In genomic region chr6:71414486-71414885, GRCh38 we compare ENCODE assay signal across 20 cellular contexts.
DNase-seq lines count a peak whose midpoint lies in the region; ATAC-seq and TF ChIP-seq lines count a peak whose summit lies in the region.
"Had no signal": no experiment of that assay in that cellular context is flagged by ENCODE, and none has a peak within 500 bp of the region (broad histone marks: within the 10 kb centered on the region; RNA-seq: fewer than 3 reads in every experiment).

No MANE protein-coding gene starts in this region.

- no peak for TF ChIP-seq CTCF in brain (conservative IDR thresholded peaks at IDR 0.05)

- no peaks in the 10 kb centered on the region for H3K9me3 Mint-ChIP-seq in brain
- H3K9me3 Mint-ChIP-seq: endodermal cell, neural crest cell had no signal

- H3K27ac ChIP-seq in SJCRH30: no peak overlapping the region
- H3K27ac ChIP-seq: C4-2B had no signal

- peaks cover 73% of the 10 kb centered on the region for H3K4me1 Mint-ChIP-seq in brain
- H3K4me1 Mint-ChIP-seq: activated CD4-positive, alpha-beta T cell treated with anti-CD3 and anti-CD28 coated beads, Interleukin-2, amount 10 ng/mL, durations not matched to agents 24 days and 14 days had no signal

- peak overlapping the region in 3 of 5 experiments; percentile 20 to 41 (median 39) for H3K4me3 Mint-ChIP-seq in brain
- H3K4me3 Mint-ChIP-seq: activated CD4-positive, alpha-beta T cell treated with anti-CD3 and anti-CD28 coated beads, Interleukin-2, amount 10 ng/mL, durations not matched to agents 24 days and 14 days; endodermal cell; IgD-negative memory B cell had no signal

- no peak overlapping the region for H3K4me3 ChIP-seq in SJCRH30
- H3K4me3 ChIP-seq: body of pancreas, prostate gland had no signal

- no peaks in the 10 kb centered on the region for H3K27me3 ChIP-seq in SJCRH30
- H3K27me3 ChIP-seq: body of pancreas had no signal

- DNase-seq in Caki2 (ENCODE audit: low read depth): peak; percentile 80
- peak; percentile 74 for DNase-seq in left kidney (ENCODE audit: low read depth, low spot score)
- DNase-seq in renal cortical epithelial cell (ENCODE audit: low read depth): peak; percentile 98
- no peak for DNase-seq in SJCRH30
- no peak for DNase-seq in COLO829 (ENCODE audit: low spot score)
- no peak for DNase-seq in activated CD4-positive, CD25-positive, alpha-beta regulatory T cell treated with anti-CD3 and anti-CD28 coated beads, Interleukin-2, amount 50 U/mL, for 72 hours
- DNase-seq: activated CD4-positive, alpha-beta T cell treated with anti-CD3 and anti-CD28 coated beads, Interleukin-2, amount 10 ng/mL, durations not matched to agents 24 days and 14 days; body of pancreas; DMS 273 treated with DMSO at 0.1 percent for 48 hours; endodermal cell; NCI-H1436 treated with DMSO at 0.1 percent for 48 hours; SHP77 treated with DMSO at 0.1 percent for 48 hours had no signal

- in situ Hi-C loops in Caki2 (cut with HindIII; ENCODE audit: low pct_unique_long_range_greater_than_20kb, low sequenced_read_pairs): no loop called here

- peak overlapping the region in 3 of 5 experiments; percentile 1 to 37 (median 18) for H3K27ac Mint-ChIP-seq in brain
- H3K27ac Mint-ChIP-seq: activated CD4-positive, alpha-beta T cell treated with anti-CD3 and anti-CD28 coated beads, Interleukin-2, amount 10 ng/mL, durations not matched to agents 24 days and 14 days; activated T-helper 2 cell treated with anti-CD3 and anti-CD28 coated beads, Interferon-gamma antibody, Interleukin-2, Interleukin-4, amounts not matched to agents 10 μg/mL and 5 μg/mL and 100 μg/mL, durations not matched to agents 14 hours and 24 hours and 36 hours; endodermal cell; IgD-negative memory B cell had no signal

- H3K4me1 ChIP-seq in SJCRH30: peaks cover 11% of the 10 kb centered on the region; the same call in 1 of the 2 replicates
- H3K4me1 ChIP-seq: prostate gland had no signal

- peaks cover 42% of the 10 kb centered on the region for H3K36me3 Mint-ChIP-seq in brain

- ATAC-seq in HG03175 (IDR thresholded peaks at IDR 0.05; ENCODE audit: unreplicated experiment): no peak
- ATAC-seq: body of pancreas, HCT116 had no signal

- no peaks in the 10 kb centered on the region; the same call in none of the 2 replicates for H3K36me3 ChIP-seq in SJCRH30
- H3K36me3 ChIP-seq: prostate gland had no signal

- no peaks in the 10 kb centered on the region for H3K27me3 Mint-ChIP-seq in brain

- H3K9me3 ChIP-seq in SJCRH30 (replicated peaks): no peaks in the 10 kb centered on the region
- H3K9me3 ChIP-seq: body of pancreas, prostate gland had no signal

Comparison
In these comparisons a context has a peak if more than half of its experiments do, and no peak if none do; other contexts are left out.
1. DNase-seq: peak in Caki2 (single experiment), left kidney (single experiment) and renal cortical epithelial cell (single experiment); none in SJCRH30 (0 of 2), COLO829 (single experiment) and activated CD4-positive, CD25-positive, alpha-beta regulatory T cell treated with anti-CD3 and anti-CD28 coated beads, Interleukin-2, amount 50 U/mL, for 72 hours (single experiment).